Comparison of ENCODE assay signal across 3 cellular contexts in the genomic region with DNA sequence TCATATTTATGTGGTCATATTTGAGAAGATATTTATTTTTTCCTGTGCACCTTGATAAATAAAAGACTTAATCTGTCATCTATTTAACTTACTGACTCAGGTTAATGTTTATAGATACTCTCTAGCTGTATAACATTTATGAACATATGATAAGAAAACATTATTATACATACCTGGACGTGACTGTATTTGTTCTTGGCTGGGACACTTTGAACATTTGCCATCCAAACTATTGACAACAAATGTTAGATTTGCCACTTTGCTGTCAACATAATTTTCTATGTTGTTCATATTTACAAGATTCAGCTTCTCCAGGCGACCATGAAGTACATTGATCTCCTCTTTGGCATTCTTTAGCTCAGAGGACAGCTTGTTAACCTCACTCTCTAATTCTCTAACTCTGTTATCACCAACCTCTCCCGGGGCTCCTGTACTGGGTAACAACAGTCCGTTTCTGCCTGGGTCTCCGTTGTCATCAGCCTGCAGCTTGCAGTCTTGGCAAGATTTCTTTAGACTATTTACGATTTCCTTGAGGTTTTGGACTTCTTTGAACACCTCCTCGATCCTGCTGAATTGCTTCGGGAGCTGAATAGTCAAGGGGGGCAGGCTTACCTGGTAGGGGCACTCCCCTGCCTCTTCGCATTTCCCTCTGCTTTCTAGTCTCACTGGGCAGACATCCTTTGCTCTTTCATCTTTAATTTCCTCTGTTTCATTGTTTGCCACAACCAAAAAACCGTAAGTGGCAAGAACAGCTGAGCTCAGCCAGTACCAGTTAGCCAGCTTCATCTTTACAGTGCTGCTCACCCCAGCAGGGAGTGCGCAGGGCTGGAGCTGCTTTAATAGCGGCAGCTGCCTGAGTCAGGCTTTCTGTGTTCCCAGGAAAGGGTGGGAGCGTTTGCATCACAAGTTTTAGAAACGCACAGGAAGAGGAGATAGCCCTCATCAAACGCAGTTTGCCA.
TF ChIP-seq lines count a peak whose summit lies in the region.

A gene with protein sequence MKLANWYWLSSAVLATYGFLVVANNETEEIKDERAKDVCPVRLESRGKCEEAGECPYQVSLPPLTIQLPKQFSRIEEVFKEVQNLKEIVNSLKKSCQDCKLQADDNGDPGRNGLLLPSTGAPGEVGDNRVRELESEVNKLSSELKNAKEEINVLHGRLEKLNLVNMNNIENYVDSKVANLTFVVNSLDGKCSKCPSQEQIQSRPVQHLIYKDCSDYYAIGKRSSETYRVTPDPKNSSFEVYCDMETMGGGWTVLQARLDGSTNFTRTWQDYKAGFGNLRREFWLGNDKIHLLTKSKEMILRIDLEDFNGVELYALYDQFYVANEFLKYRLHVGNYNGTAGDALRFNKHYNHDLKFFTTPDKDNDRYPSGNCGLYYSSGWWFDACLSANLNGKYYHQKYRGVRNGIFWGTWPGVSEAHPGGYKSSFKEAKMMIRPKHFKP (minus strand): TSS at position 812 of the 959 bp plus-strand sequence. CDS start 26 bp downstream, at position 786.

TF ChIP-seq in liver, 16 proteins besides CTCF, POLR2A, EP300 and RAD21:
- TF ChIP-seq HNF4A (conservative IDR thresholded peaks at IDR 0.05) = no peak
- TF ChIP-seq TAF1 (conservative IDR thresholded peaks at IDR 0.05) = no peak
- no peak for TF ChIP-seq FOXA1 (IDR thresholded peaks at IDR 0.05)
- TF ChIP-seq YY1 (IDR thresholded peaks at IDR 0.05) = no peak
- TF ChIP-seq NR2F2 (IDR thresholded peaks at IDR 0.05) = no peak
- no peak for TF ChIP-seq SP1 (IDR thresholded peaks at IDR 0.05)
- TF ChIP-seq, protein P1, sequence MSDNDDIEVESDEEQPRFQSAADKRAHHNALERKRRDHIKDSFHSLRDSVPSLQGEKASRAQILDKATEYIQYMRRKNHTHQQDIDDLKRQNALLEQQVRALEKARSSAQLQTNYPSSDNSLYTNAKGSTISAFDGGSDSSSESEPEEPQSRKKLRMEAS (IDR thresholded peaks at IDR 0.05) = no peak
- no peak for TF ChIP-seq RXRA (IDR thresholded peaks at IDR 0.05)
- no peak for TF ChIP-seq JUND (IDR thresholded peaks at IDR 0.05)
- no peak for TF ChIP-seq FOXA2 (IDR thresholded peaks at IDR 0.05)

TF ChIP-seq in HepG2, 621 proteins besides CTCF, POLR2A, EP300 and RAD21:
- TF ChIP-seq, protein P2, sequence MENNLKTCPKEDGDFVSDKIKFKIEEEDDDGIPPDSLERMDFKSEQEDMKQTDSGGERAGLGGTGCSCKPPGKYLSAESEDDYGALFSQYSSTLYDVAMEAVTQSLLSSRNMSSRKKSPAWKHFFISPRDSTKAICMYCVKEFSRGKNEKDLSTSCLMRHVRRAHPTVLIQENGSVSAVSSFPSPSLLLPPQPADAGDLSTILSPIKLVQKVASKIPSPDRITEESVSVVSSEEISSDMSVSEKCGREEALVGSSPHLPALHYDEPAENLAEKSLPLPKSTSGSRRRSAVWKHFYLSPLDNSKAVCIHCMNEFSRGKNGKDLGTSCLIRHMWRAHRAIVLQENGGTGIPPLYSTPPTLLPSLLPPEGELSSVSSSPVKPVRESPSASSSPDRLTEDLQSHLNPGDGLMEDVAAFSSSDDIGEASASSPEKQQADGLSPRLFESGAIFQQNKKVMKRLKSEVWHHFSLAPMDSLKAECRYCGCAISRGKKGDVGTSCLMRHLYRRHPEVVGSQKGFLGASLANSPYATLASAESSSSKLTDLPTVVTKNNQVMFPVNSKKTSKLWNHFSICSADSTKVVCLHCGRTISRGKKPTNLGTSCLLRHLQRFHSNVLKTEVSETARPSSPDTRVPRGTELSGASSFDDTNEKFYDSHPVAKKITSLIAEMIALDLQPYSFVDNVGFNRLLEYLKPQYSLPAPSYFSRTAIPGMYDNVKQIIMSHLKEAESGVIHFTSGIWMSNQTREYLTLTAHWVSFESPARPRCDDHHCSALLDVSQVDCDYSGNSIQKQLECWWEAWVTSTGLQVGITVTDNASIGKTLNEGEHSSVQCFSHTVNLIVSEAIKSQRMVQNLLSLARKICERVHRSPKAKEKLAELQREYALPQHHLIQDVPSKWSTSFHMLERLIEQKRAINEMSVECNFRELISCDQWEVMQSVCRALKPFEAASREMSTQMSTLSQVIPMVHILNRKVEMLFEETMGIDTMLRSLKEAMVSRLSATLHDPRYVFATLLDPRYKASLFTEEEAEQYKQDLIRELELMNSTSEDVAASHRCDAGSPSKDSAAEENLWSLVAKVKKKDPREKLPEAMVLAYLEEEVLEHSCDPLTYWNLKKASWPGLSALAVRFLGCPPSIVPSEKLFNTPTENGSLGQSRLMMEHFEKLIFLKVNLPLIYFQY (CRISPR knock-in tag; IDR thresholded peaks at IDR 0.05; ENCODE audit: borderline replicate concordance) = no peak
- TF ChIP-seq, protein P3, sequence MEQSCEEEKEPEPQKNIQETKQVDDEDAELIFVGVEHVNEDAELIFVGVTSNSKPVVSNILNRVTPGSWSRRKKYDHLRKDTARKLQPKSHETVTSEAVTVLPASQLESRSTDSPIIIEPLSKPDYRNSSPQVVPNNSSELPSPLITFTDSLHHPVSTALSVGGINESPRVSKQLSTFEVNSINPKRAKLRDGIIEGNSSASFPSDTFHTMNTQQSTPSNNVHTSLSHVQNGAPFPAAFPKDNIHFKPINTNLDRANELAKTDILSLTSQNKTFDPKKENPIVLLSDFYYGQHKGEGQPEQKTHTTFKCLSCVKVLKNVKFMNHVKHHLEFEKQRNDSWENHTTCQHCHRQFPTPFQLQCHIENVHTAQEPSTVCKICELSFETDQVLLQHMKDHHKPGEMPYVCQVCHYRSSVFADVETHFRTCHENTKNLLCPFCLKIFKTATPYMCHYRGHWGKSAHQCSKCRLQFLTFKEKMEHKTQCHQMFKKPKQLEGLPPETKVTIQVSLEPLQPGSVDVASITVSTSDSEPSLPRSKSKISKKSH (CRISPR knock-in tag; IDR thresholded peaks at IDR 0.05; ENCODE audit: borderline replicate concordance) = no peak
- TF ChIP-seq HHEX (CRISPR knock-in tag; IDR thresholded peaks at IDR 0.05) = no peak
- no peak for TF ChIP-seq CBFB (CRISPR knock-in tag; IDR thresholded peaks at IDR 0.05)
- TF ChIP-seq ZBTB3 (CRISPR knock-in tag; IDR thresholded peaks at IDR 0.05; ENCODE audit: borderline replicate concordance, low read depth) = no peak
- no peak for TF ChIP-seq KLF13 (CRISPR knock-in tag; IDR thresholded peaks at IDR 0.05)
- no peak for TF ChIP-seq HNRNPH1 (optimal IDR thresholded peaks at IDR 0.05; ENCODE audit: low read depth, low read length)
TF ChIP-seq in HepG2: peak in this region for 0.

TF ChIP-seq in WTC11, 78 proteins besides CTCF, POLR2A, EP300 and RAD21:
- TF ChIP-seq, protein P4, sequence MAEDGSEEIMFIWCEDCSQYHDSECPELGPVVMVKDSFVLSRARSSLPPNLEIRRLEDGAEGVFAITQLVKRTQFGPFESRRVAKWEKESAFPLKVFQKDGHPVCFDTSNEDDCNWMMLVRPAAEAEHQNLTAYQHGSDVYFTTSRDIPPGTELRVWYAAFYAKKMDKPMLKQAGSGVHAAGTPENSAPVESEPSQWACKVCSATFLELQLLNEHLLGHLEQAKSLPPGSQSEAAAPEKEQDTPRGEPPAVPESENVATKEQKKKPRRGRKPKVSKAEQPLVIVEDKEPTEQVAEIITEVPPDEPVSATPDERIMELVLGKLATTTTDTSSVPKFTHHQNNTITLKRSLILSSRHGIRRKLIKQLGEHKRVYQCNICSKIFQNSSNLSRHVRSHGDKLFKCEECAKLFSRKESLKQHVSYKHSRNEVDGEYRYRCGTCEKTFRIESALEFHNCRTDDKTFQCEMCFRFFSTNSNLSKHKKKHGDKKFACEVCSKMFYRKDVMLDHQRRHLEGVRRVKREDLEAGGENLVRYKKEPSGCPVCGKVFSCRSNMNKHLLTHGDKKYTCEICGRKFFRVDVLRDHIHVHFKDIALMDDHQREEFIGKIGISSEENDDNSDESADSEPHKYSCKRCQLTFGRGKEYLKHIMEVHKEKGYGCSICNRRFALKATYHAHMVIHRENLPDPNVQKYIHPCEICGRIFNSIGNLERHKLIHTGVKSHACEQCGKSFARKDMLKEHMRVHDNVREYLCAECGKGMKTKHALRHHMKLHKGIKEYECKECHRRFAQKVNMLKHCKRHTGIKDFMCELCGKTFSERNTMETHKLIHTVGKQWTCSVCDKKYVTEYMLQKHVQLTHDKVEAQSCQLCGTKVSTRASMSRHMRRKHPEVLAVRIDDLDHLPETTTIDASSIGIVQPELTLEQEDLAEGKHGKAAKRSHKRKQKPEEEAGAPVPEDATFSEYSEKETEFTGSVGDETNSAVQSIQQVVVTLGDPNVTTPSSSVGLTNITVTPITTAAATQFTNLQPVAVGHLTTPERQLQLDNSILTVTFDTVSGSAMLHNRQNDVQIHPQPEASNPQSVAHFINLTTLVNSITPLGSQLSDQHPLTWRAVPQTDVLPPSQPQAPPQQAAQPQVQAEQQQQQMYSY (CRISPR knock-in tag; IDR thresholded peaks at IDR 0.05) = no peak
- TF ChIP-seq ZNF263 (CRISPR knock-in tag; IDR thresholded peaks at IDR 0.05; ENCODE audit: low read depth) = no peak
- TF ChIP-seq ESRRA (CRISPR knock-in tag; IDR thresholded peaks at IDR 0.05; ENCODE audit: borderline replicate concordance) = no peak
- no peak for TF ChIP-seq TEAD1 (CRISPR knock-in tag; IDR thresholded peaks at IDR 0.05)
